Comparison of ENCODE assay signal across 31 cellular contexts in the genomic region with DNA sequence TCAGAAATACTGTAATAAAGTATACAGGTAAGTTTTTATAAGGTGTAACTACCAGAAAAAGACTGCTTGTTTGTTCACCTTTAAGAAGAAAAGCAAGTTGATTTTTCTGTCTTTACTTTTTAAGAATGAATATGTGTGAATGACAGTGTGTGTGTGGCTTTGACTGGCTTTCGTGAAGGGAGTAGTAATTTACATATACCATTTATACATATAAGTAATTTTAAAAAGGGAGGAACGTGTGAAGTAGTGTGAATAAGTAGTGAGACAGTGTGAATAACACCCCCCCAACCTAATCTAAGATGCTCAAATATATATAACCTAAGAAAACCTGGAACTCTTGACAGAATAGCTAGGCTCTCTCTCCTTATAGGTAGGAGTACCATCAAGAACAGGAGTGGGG.
"Had no signal": no experiment of that assay in that cellular context is flagged by ENCODE, and none has a peak within 500 bp of the region (broad histone marks: within the 10 kb centered on the region; RNA-seq: fewer than 3 reads in every experiment).

No MANE protein-coding gene starts in this region.

- H3K9me3 Mint-ChIP-seq: naive thymus-derived CD8-positive, alpha-beta T cell; neural crest cell; stimulated activated naive CD8-positive, alpha-beta T cell treated with anti-CD3 and anti-CD28 coated beads, Interleukin-15, Interleukin-2, amounts not matched to agents 100 ng/mL and 50 ng/mL, for 24 hours had no signal

- H3K27ac Mint-ChIP-seq: progenitor cell of endocrine pancreas; stimulated activated naive CD8-positive, alpha-beta T cell treated with anti-CD3 and anti-CD28 coated beads, Interleukin-15, Interleukin-2, amounts not matched to agents 100 ng/mL and 50 ng/mL, for 24 hours had no signal

- ATAC-seq: left lung; lower lobe of right lung; naive thymus-derived CD8-positive, alpha-beta T cell; right cardiac atrium; sciatic nerve; upper lobe of right lung had no signal

- H3K27me3 Mint-ChIP-seq: naive thymus-derived CD8-positive, alpha-beta T cell; progenitor cell of endocrine pancreas; stimulated activated naive CD8-positive, alpha-beta T cell treated with anti-CD3 and anti-CD28 coated beads, Interleukin-15, Interleukin-2, amounts not matched to agents 100 ng/mL and 50 ng/mL, for 24 hours had no signal

- H3K4me1 ChIP-seq: uterus had no signal

- H3K27ac ChIP-seq: hepatocyte, left lung, lower lobe of right lung, neutrophil, ovary, skin epidermis, suprapubic skin, thoracic aorta, tibial artery, upper lobe of right lung, uterus had no signal

- H3K4me2 ChIP-seq: hepatocyte had no signal

- H3K36me3 ChIP-seq: ovary, uterus had no signal

- H3K4me3 ChIP-seq: heart right ventricle, hepatocyte, left lung, lower lobe of right lung, ovary, skin epidermis, suprapubic skin, thoracic aorta, tibial artery, upper lobe of right lung, uterus had no signal

- H3K4me3 Mint-ChIP-seq: naive thymus-derived CD8-positive, alpha-beta T cell; neural crest cell; stimulated activated naive CD8-positive, alpha-beta T cell treated with anti-CD3 and anti-CD28 coated beads, Interleukin-15, Interleukin-2, amounts not matched to agents 100 ng/mL and 50 ng/mL, for 24 hours had no signal

- DNase-seq: heart right ventricle; kidney glomerular epithelial cell; left cardiac atrium; left lung; lower lobe of right lung; mammary epithelial cell; mesenchymal stem cell; naive thymus-derived CD8-positive, alpha-beta T cell; occipital lobe; ovary; retina; right cardiac atrium; stimulated activated CD4-positive, alpha-beta T cell treated with anti-CD3 and anti-CD28 coated beads, Interleukin-12 subunit alpha, Interleukin-12 subunit beta, amount 100 ng/mL, for 4 hours; stimulated activated CD4-positive, alpha-beta T cell treated with anti-CD3 and anti-CD28 coated beads, Interleukin-15, amount 100 ng/mL, for 24 hours; stimulated activated CD4-positive, alpha-beta T cell treated with anti-CD3 and anti-CD28 coated beads, Interleukin-2, amount 100 ng/mL, for 24 hours; stimulated activated CD4-positive, alpha-beta T cell treated with anti-CD3 and anti-CD28 coated beads, Interleukin-4, amount 100 ng/mL, for 1 hour; stimulated activated naive CD4-positive, alpha-beta T cell; tibial artery; trophoblast cell; upper lobe of right lung; uterus had no signal

- H2AFZ ChIP-seq: hepatocyte had no signal

- H3K9me3 ChIP-seq: heart right ventricle, left lung, lower lobe of right lung, neutrophil, ovary, suprapubic skin, thoracic aorta, tibial artery, upper lobe of right lung, uterus had no signal

- H3K27me3 ChIP-seq: heart right ventricle, hepatocyte, left lung, neutrophil, ovary, suprapubic skin, tibial artery, upper lobe of right lung, uterus had no signal

- FAIRE-seq: keratinocyte had no signal
